ENCODE assay signal across 1 cellular context in the genomic region with DNA sequence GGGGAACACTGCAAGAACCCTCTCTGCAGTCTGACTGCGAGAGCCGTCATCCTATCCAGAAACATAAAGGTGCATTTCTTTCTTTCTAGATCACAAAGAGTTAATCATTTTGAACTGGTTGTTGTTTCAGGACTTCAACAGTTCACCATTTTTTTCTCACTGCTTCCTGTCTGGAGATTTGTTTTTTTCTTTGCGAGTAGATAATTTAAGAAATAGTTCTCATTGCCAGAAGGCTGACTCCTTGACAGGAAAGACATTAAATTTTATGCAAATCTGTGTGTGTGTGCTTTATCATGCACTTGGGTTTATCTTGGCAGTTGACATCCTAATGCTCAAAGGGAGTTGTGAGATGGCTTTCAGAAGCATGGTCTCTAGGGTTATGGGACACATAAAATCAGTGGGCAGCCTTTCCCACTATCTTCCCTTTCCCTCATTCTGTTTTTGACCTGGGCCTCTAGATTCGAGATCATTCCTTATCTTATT.
TF ChIP-seq lines count a peak whose summit lies in the region.

No MANE protein-coding gene starts in this region.

TF ChIP-seq in WTC11, 78 proteins besides CTCF, POLR2A, EP300 and RAD21 (continued from another document):
- TF ChIP-seq, protein P1, sequence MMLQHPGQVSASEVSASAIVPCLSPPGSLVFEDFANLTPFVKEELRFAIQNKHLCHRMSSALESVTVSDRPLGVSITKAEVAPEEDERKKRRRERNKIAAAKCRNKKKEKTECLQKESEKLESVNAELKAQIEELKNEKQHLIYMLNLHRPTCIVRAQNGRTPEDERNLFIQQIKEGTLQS (CRISPR knock-in tag; conservative IDR thresholded peaks at IDR 0.05) = no peak
- TF ChIP-seq GRHL2 (CRISPR knock-in tag; IDR thresholded peaks at IDR 0.05; ENCODE audit: insufficient replicate concordance, severe bottlenecking) (no peak), OVOL2 (CRISPR knock-in tag; IDR thresholded peaks at IDR 0.05; ENCODE audit: borderline replicate concordance) (no peak), GABPB1 (CRISPR knock-in tag; IDR thresholded peaks at IDR 0.05) (no peak), ZNF121 (CRISPR knock-in tag; IDR thresholded peaks at IDR 0.05) (no peak)
